In genomic region chr12:72297666-72298065, GRCh38 we compare ENCODE assay signal across 20 cellular contexts. TPM values are rescaled to one million over a fixed set of nuclear protein-coding genes. Genes with fewer than 3 reads are reported as not detected.
DNase-seq lines count a peak whose midpoint lies in the region; ATAC-seq and TF ChIP-seq lines count a peak whose summit lies in the region.
"Had no signal": no experiment of that assay in that cellular context is flagged by ENCODE, and none has a peak within 500 bp of the region (broad histone marks: within the 10 kb centered on the region; RNA-seq: fewer than 3 reads in every experiment).

No MANE protein-coding gene starts in this region.

- no peak overlapping the region for H3K4me3 Mint-ChIP-seq in Calu3 (ENCODE audit: low read depth, unreplicated experiment)
- H3K4me3 Mint-ChIP-seq in HFFc6: peak overlapping the region; percentile 80
- H3K4me3 Mint-ChIP-seq: CD4-positive, CD25-positive, alpha-beta regulatory T cell; CD8-positive, alpha-beta memory T cell; IgD-negative memory B cell had no signal

- H3K27me3 Mint-ChIP-seq in Calu3 (ENCODE audit: unreplicated experiment) (no peaks in the 10 kb centered on the region), HFFc6 (ENCODE audit: insufficient read depth) (no peaks in the 10 kb centered on the region)
- H3K27me3 Mint-ChIP-seq: CD4-positive, CD25-positive, alpha-beta regulatory T cell; IgD-negative memory B cell had no signal

- peaks cover 0 to 9% (median 0%) of the 10 kb centered on the region in 3 donors for H3K27me3 ChIP-seq in stomach
- H3K27me3 ChIP-seq: BE2C had no signal

- no peak for TF ChIP-seq POLR2A in stomach (IDR thresholded peaks at IDR 0.05)

- no peak overlapping the region for H3K4me3 ChIP-seq in stomach
- H3K4me3 ChIP-seq: GM12878 had no signal

- ATAC-seq in esophagus mucosa (no peak), GM19395 (IDR thresholded peaks at IDR 0.05; ENCODE audit: unreplicated experiment) (no peak)
- ATAC-seq: GM12878 had no signal

- H3K27ac ChIP-seq in epithelial cell of prostate (peak overlapping the region; percentile 59), stomach (no peak overlapping the region)

- H3K36me3 Mint-ChIP-seq in Calu3 (ENCODE audit: insufficient read depth, unreplicated experiment) (peaks cover 8% of the 10 kb centered on the region), HFFc6 (ENCODE audit: low read depth) (peaks cover 52% of the 10 kb centered on the region)
- H3K36me3 Mint-ChIP-seq: CD4-positive, CD25-positive, alpha-beta regulatory T cell; CD8-positive, alpha-beta memory T cell had no signal

- H3K9me3 Mint-ChIP-seq in Calu3 (ENCODE audit: low read depth, unreplicated experiment) (peaks cover 3% of the 10 kb centered on the region), HFFc6 (no peaks in the 10 kb centered on the region)

- H3K4me1 ChIP-seq in stomach: no peaks in the 10 kb centered on the region
- H3K4me1 ChIP-seq: BE2C had no signal

- peaks cover 61% of the 10 kb centered on the region for H3K4me1 Mint-ChIP-seq in Calu3 (ENCODE audit: low read depth, unreplicated experiment)
- H3K4me1 Mint-ChIP-seq in HFFc6 (ENCODE audit: low read depth): peaks cover 91% of the 10 kb centered on the region
- H3K4me1 Mint-ChIP-seq: CD4-positive, CD25-positive, alpha-beta regulatory T cell; CD8-positive, alpha-beta memory T cell; IgD-negative memory B cell had no signal

- intact Hi-C loops in Calu3 (cut with micrococcal nuclease; ENCODE audit: unreplicated experiment) (no loop called here), stomach (cut with DNase I; ENCODE audit: low total_unique reads) (no loop called here)

- no peaks in the 10 kb centered on the region for H3K36me3 ChIP-seq in stomach
- H3K36me3 ChIP-seq: BE2C had no signal

- TF ChIP-seq CTCF in Calu3 (IDR thresholded peaks at IDR 0.05; ENCODE audit: unreplicated experiment) (no peak), HFFc6 (IDR thresholded peaks at IDR 0.05) (no peak), stomach (IDR thresholded peaks at IDR 0.05) (no peak)

- H3K27ac Mint-ChIP-seq in Calu3 (ENCODE audit: unreplicated experiment) (peak overlapping the region; percentile 74), HFFc6 (peak overlapping the region; percentile 92)
- H3K27ac Mint-ChIP-seq: CD4-positive, CD25-positive, alpha-beta regulatory T cell; CD8-positive, alpha-beta memory T cell; IgD-negative memory B cell had no signal

- BruUV-seq in Calu3 (replicated peaks; lab: Mats Ljungman, UMichigan): no TSS peak

- DNase-seq in Calu3: no peak
- no peak for DNase-seq in HFFc6
- DNase-seq in NCI-H82 treated with DMSO at 0.1 percent for 48 hours (lab: John Stamatoyannopoulos, UW; ENCODE audit: unreplicated experiment): peak; percentile 98
- DNase-seq in epithelial cell of prostate (ENCODE audit: low read depth, low spot score): no peak
- DNase-seq in stomach: no peak
- DNase-seq: BE2C; C1 segment of cervical spinal cord; CD4-positive, CD25-positive, alpha-beta regulatory T cell; CD8-positive, alpha-beta memory T cell; COR-L47; DND-41; GOT3; H7; Karpas-422; KBM-7 had no signal

- WGBS in stomach, 5 donors: 55 to 71% (median 62%) methylated on average over 3 of the region's 3 CpGs

- no peak for TF ChIP-seq EP300 in stomach (IDR thresholded peaks at IDR 0.05)

- no peaks in the 10 kb centered on the region for H3K9me3 ChIP-seq in stomach
- H3K9me3 ChIP-seq: BE2C had no signal

- CTCF ChIA-PET in Calu3 (lab: Charles Lee): no interaction called here

RNA-seq across cellular contexts. Expression of gene TRHDE, which starts 25.5 kb away (rescaled TPM):
- 31.6 and 43.7 TPM in 2 replicates for total RNA-seq in Calu3 (2022)
- total RNA-seq in HFFc6 (2021; fragmentation: NEBNext Ultra II Directional; extraction: Animal tissue kit (Norgen Biotek cat#: 25700)): 100 to 1,000 TPM in 2 of 6 experiments, 10 to 100 TPM in 4; 65.7 to 106 (median 93.3) TPM
- 0.08 TPM for total RNA-seq in esophagus mucosa
- total RNA-seq in stomach: 10 to 100 TPM in 1 of 5 donors, 1 to 10 TPM in 3, under 1 TPM in 1; 0.89 to 75.3 (median 4.9) TPM
- 1 to 10 TPM in 1 of 3 donors, under 1 TPM in 2; 0.13 to 5.0 (median 0.37) TPM for polyA plus RNA-seq in stomach
- total RNA-seq: CD4-positive, CD25-positive, alpha-beta regulatory T cell; CD8-positive, alpha-beta memory T cell; G401; GM12878 had no signal
- polyA plus RNA-seq: CD4-positive, CD25-positive, alpha-beta regulatory T cell; CD8-positive, alpha-beta memory T cell; GM12878; IgD-negative memory B cell had no signal
